ENCODE assay signal across 8 cellular contexts in genomic region chr17:18087610-18088491, GRCh38. TPM values are rescaled to one million over a fixed set of nuclear protein-coding genes. Genes with fewer than 3 reads are reported as not detected.
DNase-seq lines count a peak whose midpoint lies in the region; ATAC-seq and TF ChIP-seq lines count a peak whose summit lies in the region.

Gene DRG2, plus strand, starts transcription at chr17:18087948. Its CDS starts 76 bp downstream, at chr17:18088024.

- peak within 1 kb of the TSS; percentile 99 for H3K4me3 ChIP-seq in Karpas-422 (ENCODE audit: low read length)
- H3K4me3 ChIP-seq in fibroblast of mammary gland (ENCODE audit: control insufficient read depth, low read depth, low read length), result peak within 1 kb of the TSS; percentile 96

- ATAC-seq in GM21786 (IDR thresholded peaks at IDR 0.05; ENCODE audit: unreplicated experiment), result peak; percentile 79
- ATAC-seq in activated T-helper 17 cell treated with anti-CD3 and anti-CD28 coated beads, Interleukin-2, amount 50 U/mL, for 72 hours (replicated peaks), result peak; percentile 95
- peak; percentile 92 to 93 for ATAC-seq in naive thymus-derived CD8-positive, alpha-beta T cell
- ATAC-seq in stimulated activated naive B cell treated with anti-CD40 and anti-IgM and Interleukin-4, amounts not matched to agents 10 μg/mL and 1 μg/mL and 100 μg/mL, for 72 hours (replicated peaks), result peak; percentile 89 to 94

- DNase-seq in DMS79 (lab: John Stamatoyannopoulos, UW) (peak; percentile 69), Karpas-422 (peak; percentile 96), RWPE1 (ENCODE audit: low spot score) (peak; percentile 87), fibroblast of mammary gland (ENCODE audit: low read depth) (peak; percentile 89)
- DNase-seq in naive thymus-derived CD8-positive, alpha-beta T cell, result peak; percentile 73 to 95 (median 88)
- peak; percentile 88 for DNase-seq in stimulated activated naive B cell treated with anti-CD40 and anti-IgM and Interleukin-4, amounts not matched to agents 10 μg/mL and 1 μg/mL and 100 μg/mL, for 72 hours

- H3K9ac ChIP-seq in Karpas-422 (ENCODE audit: low read length), result peak within 1 kb of the TSS; percentile 94

- H3K27ac ChIP-seq in Karpas-422 (ENCODE audit: low read length) (peak within 1 kb of the TSS; percentile 41; the same call in 1 of the 2 replicates), RWPE1 (peak within 1 kb of the TSS; percentile 74)

- peaks cover 28% of the 10 kb centered on the region for H3K36me3 Mint-ChIP-seq in activated T-helper 17 cell treated with anti-CD3 and anti-CD28 coated beads, Interleukin-2, amount 50 U/mL, for 72 hours (ENCODE audit: low read depth)
- peaks cover 0 to 11% (median 2%) of the 10 kb centered on the region in 3 donors for H3K36me3 Mint-ChIP-seq in naive thymus-derived CD8-positive, alpha-beta T cell
- peaks cover 19 to 24% of the 10 kb centered on the region in 2 donors for H3K36me3 Mint-ChIP-seq in stimulated activated naive B cell treated with anti-CD40 and anti-IgM and Interleukin-4, amounts not matched to agents 10 μg/mL and 1 μg/mL and 100 μg/mL, for 72 hours

- no peak for TF ChIP-seq CTCF in RWPE1 (conservative IDR thresholded peaks at IDR 0.05; ENCODE audit: low read depth)
- TF ChIP-seq CTCF in fibroblast of mammary gland (conservative IDR thresholded peaks at IDR 0.05; ENCODE audit: control insufficient read depth, insufficient read depth, low read depth, low read length), result peak; percentile 1

- H3K79me2 ChIP-seq in Karpas-422 (ENCODE audit: low read length), result peaks cover 35% of the 10 kb centered on the region

- H4K20me1 ChIP-seq in Karpas-422 (ENCODE audit: insufficient read depth, low read depth, low read length), result no peaks in the 10 kb centered on the region

- no peaks in the 10 kb centered on the region for H3K9me3 Mint-ChIP-seq in activated T-helper 17 cell treated with anti-CD3 and anti-CD28 coated beads, Interleukin-2, amount 50 U/mL, for 72 hours
- no peaks in the 10 kb centered on the region for H3K9me3 Mint-ChIP-seq in naive thymus-derived CD8-positive, alpha-beta T cell
- no peaks in the 10 kb centered on the region for H3K9me3 Mint-ChIP-seq in stimulated activated naive B cell treated with anti-CD40 and anti-IgM and Interleukin-4, amounts not matched to agents 10 μg/mL and 1 μg/mL and 100 μg/mL, for 72 hours

- peak within 1 kb of the TSS; percentile 92 for H3K4me2 ChIP-seq in Karpas-422 (ENCODE audit: low read depth, low read length, poor library complexity, severe bottlenecking)

- peaks cover 16% of the 10 kb centered on the region for H3K4me1 ChIP-seq in Karpas-422 (ENCODE audit: low read length)

- H3K27me3 ChIP-seq in Karpas-422 (ENCODE audit: low read length), result no peaks in the 10 kb centered on the region

- no peaks in the 10 kb centered on the region for H3K9me2 ChIP-seq in Karpas-422 (replicated peaks; ENCODE audit: insufficient read depth, low read length)

- peaks cover 17% of the 10 kb centered on the region for H3K4me1 Mint-ChIP-seq in activated T-helper 17 cell treated with anti-CD3 and anti-CD28 coated beads, Interleukin-2, amount 50 U/mL, for 72 hours
- H3K4me1 Mint-ChIP-seq in naive thymus-derived CD8-positive, alpha-beta T cell, result peaks cover 15 to 38% (median 27%) of the 10 kb centered on the region in 4 donors
- peaks cover 15 to 40% of the 10 kb centered on the region in 2 donors for H3K4me1 Mint-ChIP-seq in stimulated activated naive B cell treated with anti-CD40 and anti-IgM and Interleukin-4, amounts not matched to agents 10 μg/mL and 1 μg/mL and 100 μg/mL, for 72 hours

- no peaks in the 10 kb centered on the region for H3K9me3 ChIP-seq in Karpas-422 (ENCODE audit: low read length)

- H3K4me3 Mint-ChIP-seq in activated T-helper 17 cell treated with anti-CD3 and anti-CD28 coated beads, Interleukin-2, amount 50 U/mL, for 72 hours, result peak within 1 kb of the TSS; percentile 94
- H3K4me3 Mint-ChIP-seq in naive thymus-derived CD8-positive, alpha-beta T cell, result peak within 1 kb of the TSS; percentile 98 to 100 (median 99)
- H3K4me3 Mint-ChIP-seq in stimulated activated naive B cell treated with anti-CD40 and anti-IgM and Interleukin-4, amounts not matched to agents 10 μg/mL and 1 μg/mL and 100 μg/mL, for 72 hours, result peak within 1 kb of the TSS; percentile 98 to 99

- H3K27ac Mint-ChIP-seq in activated T-helper 17 cell treated with anti-CD3 and anti-CD28 coated beads, Interleukin-2, amount 50 U/mL, for 72 hours, result peak within 1 kb of the TSS; percentile 96
- peak within 1 kb of the TSS; percentile 98 to 100 (median 99) for H3K27ac Mint-ChIP-seq in naive thymus-derived CD8-positive, alpha-beta T cell
- peak within 1 kb of the TSS; percentile 99 for H3K27ac Mint-ChIP-seq in stimulated activated naive B cell treated with anti-CD40 and anti-IgM and Interleukin-4, amounts not matched to agents 10 μg/mL and 1 μg/mL and 100 μg/mL, for 72 hours

- H3K36me3 ChIP-seq in Karpas-422 (ENCODE audit: insufficient read depth, low read length), result no peaks in the 10 kb centered on the region

- H2AFZ ChIP-seq in Karpas-422 (ENCODE audit: low read length), result peak within 1 kb of the TSS; percentile 99

- H3K27me3 Mint-ChIP-seq in activated T-helper 17 cell treated with anti-CD3 and anti-CD28 coated beads, Interleukin-2, amount 50 U/mL, for 72 hours, result no peaks in the 10 kb centered on the region
- no peaks in the 10 kb centered on the region for H3K27me3 Mint-ChIP-seq in naive thymus-derived CD8-positive, alpha-beta T cell
- no peaks in the 10 kb centered on the region for H3K27me3 Mint-ChIP-seq in stimulated activated naive B cell treated with anti-CD40 and anti-IgM and Interleukin-4, amounts not matched to agents 10 μg/mL and 1 μg/mL and 100 μg/mL, for 72 hours

- POLR2A ChIA-PET in RWPE1 (lab: Yijun Ruan, JAX; ENCODE audit: low non-redundant PET), result no interaction called here
- POLR2A ChIA-PET in naive thymus-derived CD8-positive, alpha-beta T cell (lab: Charles Lee), result interaction anchor here (0.5 to 2.2 kb wide), 7 partner anchors 12 to 1047 kb away, joined by 3 to 10 read pairs (median 3); partner anchors contain the start of genes SHMT1, SMCR8 and TOP3A

- CTCF ChIA-PET in RWPE1 (lab: Yijun Ruan, JAX), result interaction anchor here (0.6 kb wide), 1 partner anchor 111 kb away, joined by 3 read pairs; no protein-coding TSS in a partner anchor

RNA-seq across cellular contexts. Expression of gene DRG2, which starts in this region (rescaled TPM):
- total RNA-seq in Karpas-422 (2014; rRNA removed; shearing (Covaris generic); ENCODE audit: low replicate concordance), result 21.5 and 26.3 TPM in 2 replicates
- 10 to 100 TPM; 33.8 to 64.7 TPM for total RNA-seq in activated T-helper 17 cell treated with anti-CD3 and anti-CD28 coated beads, Interleukin-2, amount 50 U/mL, for 72 hours
- 10 to 100 TPM; 48.6 to 49.4 TPM for total RNA-seq in naive thymus-derived CD8-positive, alpha-beta T cell
- 10 to 100 TPM; 38.8 to 45.2 (median 45.2) TPM for polyA plus RNA-seq in naive thymus-derived CD8-positive, alpha-beta T cell

Comparison
In these comparisons a context has a peak if more than half of its experiments do, and no peak if none do; other contexts are left out.
1. Peak in every context shown above with its lines: DNase-seq, ATAC-seq, H3K4me3 ChIP-seq and H3K27ac ChIP-seq.